In the genomic region with DNA sequence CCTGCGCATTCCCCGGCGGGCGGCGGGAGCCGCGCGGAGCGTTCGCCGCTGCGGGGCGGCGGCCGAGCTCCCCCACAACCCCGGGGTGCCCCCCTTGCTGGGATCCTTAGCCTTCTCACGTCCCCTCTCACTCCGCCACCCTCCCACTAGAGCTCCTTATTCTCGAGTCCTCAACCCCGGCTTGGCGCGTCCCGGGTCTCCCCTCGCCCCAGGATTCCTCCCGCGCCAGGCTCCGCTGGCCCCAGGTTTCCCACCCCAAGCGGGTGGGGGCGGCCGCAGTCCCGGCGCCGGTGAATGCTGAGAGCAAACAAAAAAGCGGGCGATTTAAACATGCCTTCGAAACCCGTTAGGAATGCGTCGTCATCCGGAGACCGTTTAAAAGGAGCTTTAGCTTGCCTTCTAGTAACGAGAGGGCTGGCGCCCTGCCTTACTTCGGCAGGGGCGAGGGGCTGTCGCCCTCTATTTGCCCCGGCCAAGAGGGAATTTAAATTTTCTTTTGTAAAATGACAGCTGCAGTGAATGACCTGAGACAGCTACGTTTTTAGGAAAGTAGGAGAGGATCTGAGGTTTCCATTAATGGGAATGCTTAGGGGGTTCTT, we compare ENCODE assay signal across 8 cellular contexts. TPM values are rescaled to one million over a fixed set of nuclear protein-coding genes. Genes with fewer than 3 reads are reported as not detected.
DNase-seq lines count a peak whose midpoint lies in the region; ATAC-seq and TF ChIP-seq lines count a peak whose summit lies in the region.

No MANE protein-coding gene starts in this region.

- H3K4ac ChIP-seq in trophoblast cell (ENCODE audit: low read depth, low read length), result peak overlapping the region; percentile 30

- H2AFZ ChIP-seq in trophoblast cell (ENCODE audit: insufficient read depth, low read length, poor library complexity), result peak overlapping the region; percentile 78

- H3K27ac Mint-ChIP-seq in activated naive CD8-positive, alpha-beta T cell, result peak overlapping the region; percentile 58

- peak in 8 of 14 donors; percentile 19 to 77 (median 64) for DNase-seq in C1 segment of cervical spinal cord (lab: John Stamatoyannopoulos, UW)
- peak; percentile 30 for DNase-seq in NCI-H446 treated with DMSO at 0.1 percent for 48 hours (lab: John Stamatoyannopoulos, UW)
- DNase-seq in heart left ventricle, result peak in 4 of 5 donors; percentile 36 to 57 (median 48)
- peak; percentile 50 to 75 for DNase-seq in trophoblast cell
- DNase-seq in activated CD4-positive, CD25-positive, alpha-beta regulatory T cell treated with anti-CD3 and anti-CD28 coated beads, Interleukin-2, amount 50 U/mL, for 72 hours, result no peak

- H2AK5ac ChIP-seq in trophoblast cell (ENCODE audit: low read length), result no peak overlapping the region

- H3K79me2 ChIP-seq in trophoblast cell (ENCODE audit: control insufficient read depth, insufficient read depth, low read length, poor library complexity), result peaks cover 9% of the 10 kb centered on the region

- 0 to 1% (median 0%) methylated on average over 34 to 48 of the region's 48 CpGs for WGBS in heart left ventricle, 4 donors
- whole genome bisulfite sequencing in trophoblast cell (ENCODE audit: extremely low coverage, insufficient coverage, insufficient read length), result no CpG with 5 or more reads among the region's 48 CpGs

- ATAC-seq in GM18519 (IDR thresholded peaks at IDR 0.05; ENCODE audit: low FRiP score, unreplicated experiment) (peak; percentile 9), HG03097 (IDR thresholded peaks at IDR 0.05; ENCODE audit: low FRiP score, unreplicated experiment) (peak; percentile 0), heart left ventricle (no peak)

- peaks cover 41% of the 10 kb centered on the region for H3K4me1 Mint-ChIP-seq in activated naive CD8-positive, alpha-beta T cell (ENCODE audit: low read depth)

- H3K9me3 ChIP-seq in heart left ventricle, result no peaks in the 10 kb centered on the region
- no peaks in the 10 kb centered on the region for H3K9me3 ChIP-seq in trophoblast cell (ENCODE audit: insufficient read depth, low read depth, low read length)

- intact Hi-C loops in heart left ventricle (cut with DNase I), result loop anchor here in 9 of 10 donors (1.0 to 10.0 kb wide), 12 partner anchors 32 to 528 kb away; partner anchors contain the start of genes PGRMC2 (in 4 of the 9), SCLT1 (in 2 of the 9) and C4orf33 (in 1 of the 9)

- peak overlapping the region; percentile 84 for H3K18ac ChIP-seq in trophoblast cell (ENCODE audit: low read length)

- H3K36me3 Mint-ChIP-seq in activated naive CD8-positive, alpha-beta T cell, result peaks cover 2% of the 10 kb centered on the region

- H3K14ac ChIP-seq in trophoblast cell (ENCODE audit: low read length), result peak overlapping the region; percentile 25

- no peaks in the 10 kb centered on the region for H3K9me3 Mint-ChIP-seq in activated naive CD8-positive, alpha-beta T cell (ENCODE audit: low read depth)

- peak overlapping the region; percentile 88 for H3K4me2 ChIP-seq in trophoblast cell (ENCODE audit: low read length)

- H3K9ac ChIP-seq in trophoblast cell (ENCODE audit: low read length), result peak overlapping the region; percentile 80

- peak overlapping the region; percentile 28 for H4K12ac ChIP-seq in trophoblast cell (ENCODE audit: low read depth, low read length)

- no peaks in the 10 kb centered on the region for H3K27me3 Mint-ChIP-seq in activated naive CD8-positive, alpha-beta T cell

- peaks cover 0 to 2% (median 0%) of the 10 kb centered on the region in 9 donors for H3K36me3 ChIP-seq in heart left ventricle
- no peaks in the 10 kb centered on the region for H3K36me3 ChIP-seq in trophoblast cell (ENCODE audit: control insufficient read depth in 1 of 2, insufficient read depth in 2 of 2, low read length in 2 of 2)

- H3K4me1 ChIP-seq in heart left ventricle (peaks cover 0 to 34% (median 9%) of the 10 kb centered on the region in 12 donors), trophoblast cell (ENCODE audit: control insufficient read depth in 1 of 2, insufficient read depth in 2 of 2, low read length in 2 of 2) (no peaks in the 10 kb centered on the region)

- H2BK12ac ChIP-seq in trophoblast cell (ENCODE audit: low read length), result no peak overlapping the region

- H2BK120ac ChIP-seq in trophoblast cell (ENCODE audit: insufficient read depth, low read length, poor library complexity), result peak overlapping the region; percentile 1

- H3K23ac ChIP-seq in trophoblast cell (ENCODE audit: low read length), result no peak overlapping the region

- no peak for TF ChIP-seq CTCF in heart left ventricle (IDR thresholded peaks at IDR 0.05)

- H3K4me3 Mint-ChIP-seq in activated naive CD8-positive, alpha-beta T cell, result peak overlapping the region; percentile 87

- peak overlapping the region; percentile 64 to 94 (median 88) for H3K4me3 ChIP-seq in heart left ventricle
- peak overlapping the region; percentile 84 for H3K4me3 ChIP-seq in trophoblast cell (ENCODE audit: low read depth, low read length)

- H3K79me1 ChIP-seq in trophoblast cell (ENCODE audit: low read length), result peaks cover 24% of the 10 kb centered on the region

- H4K91ac ChIP-seq in trophoblast cell (ENCODE audit: low read depth, low read length), result peak overlapping the region; percentile 33

- no peak for TF ChIP-seq POLR2A in heart left ventricle (IDR thresholded peaks at IDR 0.05)

- peak overlapping the region; percentile 76 for H4K8ac ChIP-seq in trophoblast cell (ENCODE audit: low read depth, low read length)

- peak overlapping the region; percentile 87 for H2BK5ac ChIP-seq in trophoblast cell (ENCODE audit: low read depth, low read length, poor library complexity)

- H3K27me3 ChIP-seq in heart left ventricle (no peaks in the 10 kb centered on the region), trophoblast cell (ENCODE audit: insufficient read depth, low read length) (no peaks in the 10 kb centered on the region)

- peak overlapping the region; percentile 90 to 97 (median 96) for H3K27ac ChIP-seq in heart left ventricle
- peak overlapping the region; percentile 85 for H3K27ac ChIP-seq in trophoblast cell (ENCODE audit: low read depth, low read length)

RNA-seq across cellular contexts. Expression of gene JADE1, which starts 3.0 kb away (rescaled TPM):
- total RNA-seq in heart left ventricle, result 10 to 100 TPM; 18.1 to 31.9 (median 22.7) TPM
- 10 to 100 TPM; 15.0 to 19.7 TPM for polyA plus RNA-seq in heart left ventricle
- 17.0 TPM in 2 replicates for polyA plus RNA-seq in trophoblast cell (2013)

Comparison
In these comparisons a context has a peak if more than half of its experiments do, and no peak if none do; other contexts are left out.
1. ATAC-seq: peak in GM18519 (single experiment) and HG03097 (single experiment); none in heart left ventricle (0 of 4).